ENCODE assay signal across 19 cellular contexts in genomic region chr9:93148721-93149120, GRCh38. TPM values are rescaled to one million over a fixed set of nuclear protein-coding genes. Genes with fewer than 3 reads are reported as not detected.
DNase-seq lines count a peak whose midpoint lies in the region; ATAC-seq, FAIRE-seq and TF ChIP-seq lines count a peak whose summit lies in the region.
"Had no signal": no experiment of that assay in that cellular context is flagged by ENCODE, and none has a peak within 500 bp of the region (broad histone marks: within the 10 kb centered on the region; RNA-seq: fewer than 3 reads in every experiment).

No MANE protein-coding gene starts in this region.

- H3K4me1 Mint-ChIP-seq in activated T-cell treated with anti-CD3 and anti-CD28 coated beads, Interleukin-2, amount 50 U/mL, for 4 hours (ENCODE audit: low read depth), result peaks cover 46% of the 10 kb centered on the region
- H3K4me1 Mint-ChIP-seq in dendritic cell treated with granulocyte-macrophage colony-stimulating factor and Interleukin-4, amounts not matched to agents 40 ng/mL and 50 ng/mL, for 4 days (ENCODE audit: low read depth), result peaks cover 41% of the 10 kb centered on the region
- H3K4me1 Mint-ChIP-seq in type B pancreatic cell (ENCODE audit: unreplicated experiment), result peaks cover 6% of the 10 kb centered on the region

- intact Hi-C loops in PC-3 (cut with micrococcal nuclease), result no loop called here
- intact Hi-C loops in dendritic cell treated with granulocyte-macrophage colony-stimulating factor and Interleukin-4, amounts not matched to agents 40 ng/mL and 50 ng/mL, for 4 days (cut with micrococcal nuclease), result loop anchor here (1.0 kb wide), 1 partner anchor 14 kb away; the partner anchor contains the start of gene NINJ1

- peak overlapping the region; percentile 81 for H3K27ac Mint-ChIP-seq in dendritic cell treated with granulocyte-macrophage colony-stimulating factor and Interleukin-4, amounts not matched to agents 40 ng/mL and 50 ng/mL, for 4 days
- no peak overlapping the region for H3K27ac Mint-ChIP-seq in type B pancreatic cell
- H3K27ac Mint-ChIP-seq: CD4-positive, alpha-beta T cell; HFFc6 had no signal

- TF ChIP-seq CTCF in PC-3 (conservative IDR thresholded peaks at IDR 0.05; ENCODE audit: low read depth, low read length) (no peak), type B pancreatic cell (conservative IDR thresholded peaks at IDR 0.05) (no peak)

- H3K4me1 ChIP-seq in PC-3 (ENCODE audit: insufficient read depth, low read length), result 0 out of 2 replicates have a peak, but pooled peaks cover 12% of the 10 kb centered on the region

- H3K9ac ChIP-seq in PC-3 (ENCODE audit: low read length), result no peak overlapping the region

- H3K4me3 Mint-ChIP-seq in activated T-cell treated with anti-CD3 and anti-CD28 coated beads, Interleukin-2, amount 50 U/mL, for 4 hours, result peak overlapping the region; percentile 63
- no peak overlapping the region for H3K4me3 Mint-ChIP-seq in dendritic cell treated with granulocyte-macrophage colony-stimulating factor and Interleukin-4, amounts not matched to agents 40 ng/mL and 50 ng/mL, for 4 days
- no peak overlapping the region for H3K4me3 Mint-ChIP-seq in type B pancreatic cell
- H3K4me3 Mint-ChIP-seq: CD4-positive, alpha-beta T cell; HFFc6 had no signal

- no peaks in the 10 kb centered on the region for H3K36me3 ChIP-seq in PC-3 (ENCODE audit: low read depth, low read length)

- no peak for DNase-seq in activated T-cell treated with anti-CD3 and anti-CD28 coated beads, Interleukin-2, amount 50 U/mL, for 4 hours
- DNase-seq in activated T-cell treated with anti-CD3 and anti-CD28 coated beads, Interleukin-2, amount 50 U/mL, for 48 hours, result no peak
- peak; percentile 57 for DNase-seq in CD1c-positive myeloid dendritic cell (ENCODE audit: extremely low spot score)
- no peak for DNase-seq in PC-3
- no peak for DNase-seq in type B pancreatic cell (ENCODE audit: extremely low spot score, unreplicated experiment)
- DNase-seq in GM19239 (ENCODE audit: insufficient read length, low spot score), result no peak
- DNase-seq: Calu3; CD4-positive, alpha-beta T cell; DMS53; HFFc6; KBM-7; MV-4-11; NCI-H1417 treated with DMSO at 0.1 percent for 48 hours; NCI-H2029; NCI-H2171; NCI-H774 had no signal

- H2AFZ ChIP-seq in PC-3 (ENCODE audit: low read length), result no peak overlapping the region

- peaks cover 10% of the 10 kb centered on the region for H3K9me3 Mint-ChIP-seq in activated T-cell treated with anti-CD3 and anti-CD28 coated beads, Interleukin-2, amount 50 U/mL, for 4 hours
- H3K9me3 Mint-ChIP-seq in dendritic cell treated with granulocyte-macrophage colony-stimulating factor and Interleukin-4, amounts not matched to agents 40 ng/mL and 50 ng/mL, for 4 days, result peaks cover 9% of the 10 kb centered on the region
- H3K9me3 Mint-ChIP-seq in type B pancreatic cell, result peaks cover 5% of the 10 kb centered on the region
- H3K9me3 Mint-ChIP-seq: HFFc6 had no signal

- CTCF ChIA-PET in PC-3 (lab: Charles Lee), result interaction anchor here (0.5 kb wide), 1 partner anchor 163 kb away, joined by 3 read pairs; no protein-coding TSS in a partner anchor

- POLR2A ChIA-PET in PC-3 (lab: Charles Lee; ENCODE audit: unreplicated experiment), result no interaction called here

- H3K4me2 ChIP-seq in PC-3 (ENCODE audit: low read length), result peak overlapping the region; percentile 54

- H3K36me3 Mint-ChIP-seq in activated T-cell treated with anti-CD3 and anti-CD28 coated beads, Interleukin-2, amount 50 U/mL, for 4 hours (ENCODE audit: insufficient read depth), result peaks cover 4% of the 10 kb centered on the region
- H3K36me3 Mint-ChIP-seq in dendritic cell treated with granulocyte-macrophage colony-stimulating factor and Interleukin-4, amounts not matched to agents 40 ng/mL and 50 ng/mL, for 4 days (ENCODE audit: low read depth), result peaks cover 6% of the 10 kb centered on the region
- no peaks in the 10 kb centered on the region for H3K36me3 Mint-ChIP-seq in type B pancreatic cell

- no peaks in the 10 kb centered on the region for H3K27me3 ChIP-seq in PC-3 (ENCODE audit: low read length)

- no peaks in the 10 kb centered on the region for H3K79me2 ChIP-seq in PC-3 (ENCODE audit: low read length)

- H3K9me3 ChIP-seq in PC-3 (ENCODE audit: low read length), result no peaks in the 10 kb centered on the region

- H3F3A ChIP-seq in PC-3 (ENCODE audit: low read length, unreplicated experiment), result no peaks in the 10 kb centered on the region

- H3K27me3 Mint-ChIP-seq in activated T-cell treated with anti-CD3 and anti-CD28 coated beads, Interleukin-2, amount 50 U/mL, for 4 hours (ENCODE audit: low read depth), result no peaks in the 10 kb centered on the region
- peaks cover 7% of the 10 kb centered on the region for H3K27me3 Mint-ChIP-seq in dendritic cell treated with granulocyte-macrophage colony-stimulating factor and Interleukin-4, amounts not matched to agents 40 ng/mL and 50 ng/mL, for 4 days
- no peaks in the 10 kb centered on the region for H3K27me3 Mint-ChIP-seq in type B pancreatic cell
- H3K27me3 Mint-ChIP-seq: CD4-positive, alpha-beta T cell had no signal

- no peaks in the 10 kb centered on the region for H4K20me1 ChIP-seq in PC-3 (ENCODE audit: low read length)

- H3K4me3 ChIP-seq in PC-3 (ENCODE audit: low read length), result no peak overlapping the region

- peak overlapping the region; percentile 58 for H3K27ac ChIP-seq in PC-3 (ENCODE audit: low read length)

- no peak for ATAC-seq in activated T-cell treated with anti-CD3 and anti-CD28 coated beads, Interleukin-2, amount 50 U/mL, for 4 hours
- ATAC-seq in PC-3, result no peak
- ATAC-seq: Panc1 had no signal

- BruUV-seq in PC-3 (replicated peaks; lab: Mats Ljungman, UMichigan), result no TSS peak

- H3K9me2 ChIP-seq in PC-3 (replicated peaks; ENCODE audit: low read length), result no peaks in the 10 kb centered on the region

- no peak for FAIRE-seq in GM19239 (lab: Jason Lieb, UNC)
- FAIRE-seq: H1 had no signal

RNA-seq across cellular contexts. Expression of gene NINJ1, which starts 14.7 kb away (rescaled TPM):
- total RNA-seq in activated T-cell treated with anti-CD3 and anti-CD28 coated beads, Interleukin-2, amount 50 U/mL, for 4 hours, result 10 to 100 TPM; 48.6 to 69.8 (median 50.1) TPM
- total RNA-seq in PC-3 (2014; rRNA removed) (28.8 and 30.5 TPM in 2 replicates), type B pancreatic cell (ENCODE audit: low replicate concordance) (19.4 and 21.6 TPM in 2 replicates)

RNA-seq across cellular contexts. Expression of gene WNK2, which starts 35.2 kb away (rescaled TPM):
- total RNA-seq in activated T-cell treated with anti-CD3 and anti-CD28 coated beads, Interleukin-2, amount 50 U/mL, for 4 hours, result 1 to 10 TPM; 2.7 to 3.3 (median 3.0) TPM
- total RNA-seq in PC-3 (2014; rRNA removed) (11.7 and 15.5 TPM in 2 replicates), type B pancreatic cell (ENCODE audit: low replicate concordance) (47.2 and 75.5 TPM in 2 replicates)
- total RNA-seq: HFFc6 had no signal

RNA-seq across cellular contexts. Expression of gene CARD19, which starts 52.7 kb away (rescaled TPM):
- 10 to 100 TPM; 25.5 to 33.8 (median 28.4) TPM for total RNA-seq in activated T-cell treated with anti-CD3 and anti-CD28 coated beads, Interleukin-2, amount 50 U/mL, for 4 hours
- total RNA-seq in PC-3 (2014; rRNA removed), result 68.6 and 86.0 TPM in 2 replicates
- total RNA-seq in type B pancreatic cell (ENCODE audit: low replicate concordance), result 17.7 and 22.2 TPM in 2 replicates
